1 cellular context compared by ENCODE assay signal in the genomic region with DNA sequence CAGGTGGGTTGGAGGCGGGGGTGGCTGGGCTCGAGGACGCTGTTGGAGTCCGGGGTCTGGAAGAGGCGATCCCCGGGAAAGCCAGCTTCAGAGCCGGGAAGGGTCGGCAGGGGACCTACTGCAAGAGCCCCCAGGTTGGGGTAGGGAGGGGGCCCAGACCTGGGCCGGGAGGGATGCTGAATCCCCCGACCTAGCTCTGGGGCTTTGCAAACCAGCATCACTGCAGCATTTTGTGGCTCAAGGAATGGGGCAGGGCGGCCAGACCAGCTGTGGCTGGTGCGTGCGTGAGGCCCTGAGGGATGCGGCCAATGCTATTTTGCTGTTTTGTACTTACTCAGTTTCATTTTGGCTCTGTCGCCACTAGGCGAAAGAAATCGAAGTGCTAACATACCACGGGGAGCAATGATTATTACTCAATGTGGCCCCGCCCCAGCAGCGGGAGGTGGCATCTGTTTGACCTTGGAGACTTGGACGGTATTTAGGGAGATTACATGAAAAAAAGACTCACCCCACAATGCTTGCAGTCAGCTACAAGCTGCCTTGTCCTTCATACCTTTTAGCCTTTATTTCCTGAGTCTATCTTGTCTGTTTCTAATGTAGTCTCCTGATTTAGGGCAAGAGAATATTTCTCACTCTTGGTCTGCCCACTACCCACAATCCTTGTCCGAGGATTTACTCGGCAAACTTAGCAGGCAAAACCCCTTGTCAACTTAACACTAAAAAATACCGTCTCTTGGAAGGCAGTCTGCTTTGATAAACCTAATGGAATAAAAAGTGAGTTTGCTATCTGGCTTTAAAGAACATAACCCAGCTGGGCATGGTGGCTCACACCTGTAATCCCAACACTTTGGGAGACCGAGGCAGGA.
A peak's percentile ranks its signal among the peaks of the same experiment; 100 is the strongest.
TF ChIP-seq lines count a peak whose summit lies in the region.

No MANE protein-coding gene starts in this region.

TF ChIP-seq in H1, 55 proteins besides CTCF, POLR2A, EP300 and RAD21:
- TF ChIP-seq SIN3A (conservative IDR thresholded peaks at IDR 0.05 in 1 of 2, IDR thresholded peaks at IDR 0.05 in 1 of 2; ENCODE audit: low read depth in 1 of 2, low read length in 2 of 2) (no peak), HDAC2 (IDR thresholded peaks at IDR 0.05; ENCODE audit: borderline replicate concordance in 1 of 2, low read depth in 2 of 2, low read length in 2 of 2) (no peak), CEBPB (IDR thresholded peaks at IDR 0.05; ENCODE audit: low read depth, low read length) (peak; percentile 63), RBBP5 (IDR thresholded peaks at IDR 0.05; ENCODE audit: borderline replicate concordance, low read depth, low read length) (no peak), ASH2L (IDR thresholded peaks at IDR 0.05; ENCODE audit: low read length) (peak; percentile 71), CBX8 (IDR thresholded peaks at IDR 0.05; ENCODE audit: borderline replicate concordance, low read depth, low read length) (no peak), E2F6 (IDR thresholded peaks at IDR 0.05) (peak; percentile 6; the same call in 1 of the 2 replicates), BACH1 (IDR thresholded peaks at IDR 0.05; ENCODE audit: low read length) (no peak), BCL11A (IDR thresholded peaks at IDR 0.05; ENCODE audit: low read depth in 2 of 2, low read length in 2 of 2) (no peak), SAP30 (IDR thresholded peaks at IDR 0.05; ENCODE audit: insufficient read depth, insufficient replicate concordance, low read length) (peak; percentile 54), JUN (IDR thresholded peaks at IDR 0.05; ENCODE audit: low read depth, low read length) (no peak), YY1 (IDR thresholded peaks at IDR 0.05; ENCODE audit: low read depth, low read length) (no peak), TBP (IDR thresholded peaks at IDR 0.05; ENCODE audit: low read depth, low read length) (no peak), TAF7 (optimal IDR thresholded peaks at IDR 0.05; ENCODE audit: borderline replicate concordance, low read depth, low read length) (peak; percentile 8), TEAD4 (IDR thresholded peaks at IDR 0.05; ENCODE audit: low read depth, low read length) (0 out of 2 replicates have a peak, but pooled peaks have one; percentile 34), CHD2 (IDR thresholded peaks at IDR 0.05; ENCODE audit: low read length) (no peak), SP2 (IDR thresholded peaks at IDR 0.05; ENCODE audit: low read length) (no peak), SUZ12 (IDR thresholded peaks at IDR 0.05; ENCODE audit: low read length) (no peak), EZH2 (IDR thresholded peaks at IDR 0.05; ENCODE audit: low read depth, low read length, severe bottlenecking) (no peak), CTBP2 (IDR thresholded peaks at IDR 0.05; ENCODE audit: borderline replicate concordance, insufficient read depth, insufficient read length, low read length) (no peak), ZNF274 (IDR thresholded peaks at IDR 0.05; ENCODE audit: borderline replicate concordance, extremely low read depth, low read length) (no peak), SIRT6 (IDR thresholded peaks at IDR 0.05; ENCODE audit: low read length) (no peak), NANOG (IDR thresholded peaks at IDR 0.05; ENCODE audit: insufficient read depth, low read depth, low read length, poor library complexity, severe bottlenecking) (no peak), RXRA (IDR thresholded peaks at IDR 0.05; ENCODE audit: insufficient read depth, low read depth, low read length) (no peak), CREB1 (IDR thresholded peaks at IDR 0.05) (no peak)
